Comparison of ENCODE assay signal across 1 cellular context in the genomic region with DNA sequence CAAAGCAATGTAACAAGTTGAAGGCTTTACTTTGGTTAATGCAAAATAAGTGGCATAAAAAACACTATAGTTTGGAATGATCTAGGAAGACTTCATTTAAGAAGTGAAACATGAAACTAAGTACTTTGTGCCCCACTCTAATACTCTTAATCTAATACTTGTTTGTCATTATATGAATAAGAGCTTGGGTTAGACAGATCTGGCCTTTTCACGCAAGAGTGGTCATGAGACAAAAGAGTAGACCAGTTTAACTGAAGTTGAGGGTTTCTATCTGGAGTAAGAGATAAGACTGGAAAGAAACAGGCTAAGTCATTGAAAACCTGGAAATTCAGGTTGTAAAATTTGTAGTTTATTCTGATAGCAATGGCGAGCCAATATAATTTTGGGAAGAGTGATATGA.
A peak's percentile ranks its signal among the peaks of the same experiment; 100 is the strongest.
TF ChIP-seq lines count a peak whose summit lies in the region.

No MANE protein-coding gene starts in this region.

TF ChIP-seq in K562, 482 proteins besides CTCF, POLR2A, EP300 and RAD21 (continued from another document and continues in another):
- TF ChIP-seq MYBL2 (IDR thresholded peaks at IDR 0.05; ENCODE audit: low read depth) (no peak; the same call in 1 of the 2 replicates), MYBL2 (CRISPR knock-in tag; IDR thresholded peaks at IDR 0.05; ENCODE audit: borderline replicate concordance) (no peak), PML (IDR thresholded peaks at IDR 0.05; ENCODE audit: low read length) (peak; percentile 77), CBFA2T2 (conservative IDR thresholded peaks at IDR 0.05) (peak; percentile 72), HNRNPUL1 (IDR thresholded peaks at IDR 0.05; ENCODE audit: low read length) (no peak), NFE2 (IDR thresholded peaks at IDR 0.05; ENCODE audit: low read depth) (peak; percentile 69), ZBTB1 (CRISPR knock-in tag; IDR thresholded peaks at IDR 0.05; ENCODE audit: borderline replicate concordance, low read depth) (no peak), NCOA1 (IDR thresholded peaks at IDR 0.05; ENCODE audit: low read depth) (peak; percentile 38; the same call in 1 of the 2 replicates), NCOA6 (IDR thresholded peaks at IDR 0.05) (no peak), SIRT6 (IDR thresholded peaks at IDR 0.05; ENCODE audit: low read depth, low read length) (no peak), ZNF354B (CRISPR knock-in tag; IDR thresholded peaks at IDR 0.05) (0 out of 2 replicates have a peak, but pooled peaks have one; percentile 16), RHOXF2B (CRISPR knock-in tag; conservative IDR thresholded peaks at IDR 0.05) (no peak), ZNF253 (CRISPR knock-in tag; conservative IDR thresholded peaks at IDR 0.05) (no peak), SMARCE1 (IDR thresholded peaks at IDR 0.05) (peak; percentile 75), CBFA2T3 (IDR thresholded peaks at IDR 0.05) (peak; percentile 86), RFX5 (IDR thresholded peaks at IDR 0.05; ENCODE audit: low read depth, low read length) (no peak), MLX (CRISPR knock-in tag; conservative IDR thresholded peaks at IDR 0.05) (no peak), SAP30 (IDR thresholded peaks at IDR 0.05; ENCODE audit: borderline replicate concordance, insufficient read depth, low read depth, low read length, poor library complexity, severe bottlenecking) (no peak), POLR2B (IDR thresholded peaks at IDR 0.05; ENCODE audit: low read depth, partially characterized antibody) (no peak), CREB1 (IDR thresholded peaks at IDR 0.05) (peak; percentile 24; the same call in 1 of the 2 replicates), CREB1 (CRISPR knock-in tag; IDR thresholded peaks at IDR 0.05) (no peak), POLR2AphosphoS5 (IDR thresholded peaks at IDR 0.05; ENCODE audit: control insufficient read depth, insufficient read depth, low read depth, low read length) (0 out of 2 replicates have a peak, but pooled peaks have one; percentile 24), NELFE (IDR thresholded peaks at IDR 0.05; ENCODE audit: insufficient read depth, insufficient read length) (no peak), ZNF3 (CRISPR knock-in tag; IDR thresholded peaks at IDR 0.05) (no peak), HIVEP1 (CRISPR knock-in tag; IDR thresholded peaks at IDR 0.05) (no peak), MYC (IDR thresholded peaks at IDR 0.05; ENCODE audit: low read depth, low read length) (no peak), MYC (CRISPR knock-in tag; IDR thresholded peaks at IDR 0.05; ENCODE audit: borderline replicate concordance, low read depth) (no peak), SRSF7 (optimal IDR thresholded peaks at IDR 0.05; ENCODE audit: low read depth, low read length) (no peak), ARID1B (IDR thresholded peaks at IDR 0.05) (peak; percentile 85), DPF2 (IDR thresholded peaks at IDR 0.05) (peak; percentile 84), ZNF583 (CRISPR knock-in tag; IDR thresholded peaks at IDR 0.05) (no peak), HCFC1 (IDR thresholded peaks at IDR 0.05; ENCODE audit: low read depth, low read length) (no peak), MAFK (IDR thresholded peaks at IDR 0.05; ENCODE audit: low read length) (0 out of 2 replicates have a peak, but pooled peaks have one; percentile 1), ZNF347 (CRISPR knock-in tag; IDR thresholded peaks at IDR 0.05; ENCODE audit: low read depth) (no peak), TCF3 (CRISPR knock-in tag; IDR thresholded peaks at IDR 0.05) (peak; percentile 76), MXI1 (IDR thresholded peaks at IDR 0.05; ENCODE audit: low read depth, low read length) (0 out of 2 replicates have a peak, but pooled peaks have one; percentile 13), ZNF316 (IDR thresholded peaks at IDR 0.05) (no peak), FOXM1 (IDR thresholded peaks at IDR 0.05; ENCODE audit: low read depth) (peak; percentile 45; the same call in 1 of the 2 replicates), FOXM1 (CRISPR knock-in tag; IDR thresholded peaks at IDR 0.05; ENCODE audit: low read depth) (no peak), FOXO4 (CRISPR knock-in tag; IDR thresholded peaks at IDR 0.05) (no peak), ZNF232 (CRISPR knock-in tag; IDR thresholded peaks at IDR 0.05) (no peak), KDM2B (CRISPR knock-in tag; IDR thresholded peaks at IDR 0.05) (no peak)
- TF ChIP-seq, protein P1, sequence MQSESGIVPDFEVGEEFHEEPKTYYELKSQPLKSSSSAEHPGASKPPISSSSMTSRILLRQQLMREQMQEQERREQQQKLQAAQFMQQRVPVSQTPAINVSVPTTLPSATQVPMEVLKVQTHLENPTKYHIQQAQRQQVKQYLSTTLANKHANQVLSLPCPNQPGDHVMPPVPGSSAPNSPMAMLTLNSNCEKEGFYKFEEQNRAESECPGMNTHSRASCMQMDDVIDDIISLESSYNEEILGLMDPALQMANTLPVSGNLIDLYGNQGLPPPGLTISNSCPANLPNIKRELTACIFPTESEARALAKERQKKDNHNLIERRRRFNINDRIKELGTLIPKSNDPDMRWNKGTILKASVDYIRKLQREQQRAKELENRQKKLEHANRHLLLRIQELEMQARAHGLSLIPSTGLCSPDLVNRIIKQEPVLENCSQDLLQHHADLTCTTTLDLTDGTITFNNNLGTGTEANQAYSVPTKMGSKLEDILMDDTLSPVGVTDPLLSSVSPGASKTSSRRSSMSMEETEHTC (IDR thresholded peaks at IDR 0.05): peak; percentile 74
- TF ChIP-seq, protein P2, sequence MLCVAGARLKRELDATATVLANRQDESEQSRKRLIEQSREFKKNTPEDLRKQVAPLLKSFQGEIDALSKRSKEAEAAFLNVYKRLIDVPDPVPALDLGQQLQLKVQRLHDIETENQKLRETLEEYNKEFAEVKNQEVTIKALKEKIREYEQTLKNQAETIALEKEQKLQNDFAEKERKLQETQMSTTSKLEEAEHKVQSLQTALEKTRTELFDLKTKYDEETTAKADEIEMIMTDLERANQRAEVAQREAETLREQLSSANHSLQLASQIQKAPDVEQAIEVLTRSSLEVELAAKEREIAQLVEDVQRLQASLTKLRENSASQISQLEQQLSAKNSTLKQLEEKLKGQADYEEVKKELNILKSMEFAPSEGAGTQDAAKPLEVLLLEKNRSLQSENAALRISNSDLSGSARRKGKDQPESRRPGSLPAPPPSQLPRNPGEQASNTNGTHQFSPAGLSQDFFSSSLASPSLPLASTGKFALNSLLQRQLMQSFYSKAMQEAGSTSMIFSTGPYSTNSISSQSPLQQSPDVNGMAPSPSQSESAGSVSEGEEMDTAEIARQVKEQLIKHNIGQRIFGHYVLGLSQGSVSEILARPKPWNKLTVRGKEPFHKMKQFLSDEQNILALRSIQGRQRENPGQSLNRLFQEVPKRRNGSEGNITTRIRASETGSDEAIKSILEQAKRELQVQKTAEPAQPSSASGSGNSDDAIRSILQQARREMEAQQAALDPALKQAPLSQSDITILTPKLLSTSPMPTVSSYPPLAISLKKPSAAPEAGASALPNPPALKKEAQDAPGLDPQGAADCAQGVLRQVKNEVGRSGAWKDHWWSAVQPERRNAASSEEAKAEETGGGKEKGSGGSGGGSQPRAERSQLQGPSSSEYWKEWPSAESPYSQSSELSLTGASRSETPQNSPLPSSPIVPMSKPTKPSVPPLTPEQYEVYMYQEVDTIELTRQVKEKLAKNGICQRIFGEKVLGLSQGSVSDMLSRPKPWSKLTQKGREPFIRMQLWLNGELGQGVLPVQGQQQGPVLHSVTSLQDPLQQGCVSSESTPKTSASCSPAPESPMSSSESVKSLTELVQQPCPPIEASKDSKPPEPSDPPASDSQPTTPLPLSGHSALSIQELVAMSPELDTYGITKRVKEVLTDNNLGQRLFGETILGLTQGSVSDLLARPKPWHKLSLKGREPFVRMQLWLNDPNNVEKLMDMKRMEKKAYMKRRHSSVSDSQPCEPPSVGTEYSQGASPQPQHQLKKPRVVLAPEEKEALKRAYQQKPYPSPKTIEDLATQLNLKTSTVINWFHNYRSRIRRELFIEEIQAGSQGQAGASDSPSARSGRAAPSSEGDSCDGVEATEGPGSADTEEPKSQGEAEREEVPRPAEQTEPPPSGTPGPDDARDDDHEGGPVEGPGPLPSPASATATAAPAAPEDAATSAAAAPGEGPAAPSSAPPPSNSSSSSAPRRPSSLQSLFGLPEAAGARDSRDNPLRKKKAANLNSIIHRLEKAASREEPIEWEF (CRISPR knock-in tag; IDR thresholded peaks at IDR 0.05): no peak
- TF ChIP-seq, protein P3, sequence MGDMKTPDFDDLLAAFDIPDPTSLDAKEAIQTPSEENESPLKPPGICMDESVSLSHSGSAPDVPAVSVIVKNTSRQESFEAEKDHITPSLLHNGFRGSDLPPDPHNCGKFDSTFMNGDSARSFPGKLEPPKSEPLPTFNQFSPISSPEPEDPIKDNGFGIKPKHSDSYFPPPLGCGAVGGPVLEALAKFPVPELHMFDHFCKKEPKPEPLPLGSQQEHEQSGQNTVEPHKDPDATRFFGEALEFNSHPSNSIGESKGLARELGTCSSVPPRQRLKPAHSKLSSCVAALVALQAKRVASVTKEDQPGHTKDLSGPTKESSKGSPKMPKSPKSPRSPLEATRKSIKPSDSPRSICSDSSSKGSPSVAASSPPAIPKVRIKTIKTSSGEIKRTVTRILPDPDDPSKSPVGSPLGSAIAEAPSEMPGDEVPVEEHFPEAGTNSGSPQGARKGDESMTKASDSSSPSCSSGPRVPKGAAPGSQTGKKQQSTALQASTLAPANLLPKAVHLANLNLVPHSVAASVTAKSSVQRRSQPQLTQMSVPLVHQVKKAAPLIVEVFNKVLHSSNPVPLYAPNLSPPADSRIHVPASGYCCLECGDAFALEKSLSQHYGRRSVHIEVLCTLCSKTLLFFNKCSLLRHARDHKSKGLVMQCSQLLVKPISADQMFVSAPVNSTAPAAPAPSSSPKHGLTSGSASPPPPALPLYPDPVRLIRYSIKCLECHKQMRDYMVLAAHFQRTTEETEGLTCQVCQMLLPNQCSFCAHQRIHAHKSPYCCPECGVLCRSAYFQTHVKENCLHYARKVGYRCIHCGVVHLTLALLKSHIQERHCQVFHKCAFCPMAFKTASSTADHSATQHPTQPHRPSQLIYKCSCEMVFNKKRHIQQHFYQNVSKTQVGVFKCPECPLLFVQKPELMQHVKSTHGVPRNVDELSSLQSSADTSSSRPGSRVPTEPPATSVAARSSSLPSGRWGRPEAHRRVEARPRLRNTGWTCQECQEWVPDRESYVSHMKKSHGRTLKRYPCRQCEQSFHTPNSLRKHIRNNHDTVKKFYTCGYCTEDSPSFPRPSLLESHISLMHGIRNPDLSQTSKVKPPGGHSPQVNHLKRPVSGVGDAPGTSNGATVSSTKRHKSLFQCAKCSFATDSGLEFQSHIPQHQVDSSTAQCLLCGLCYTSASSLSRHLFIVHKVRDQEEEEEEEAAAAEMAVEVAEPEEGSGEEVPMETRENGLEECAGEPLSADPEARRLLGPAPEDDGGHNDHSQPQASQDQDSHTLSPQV (IDR thresholded peaks at IDR 0.05): peak; percentile 80
- TF ChIP-seq, protein P4, sequence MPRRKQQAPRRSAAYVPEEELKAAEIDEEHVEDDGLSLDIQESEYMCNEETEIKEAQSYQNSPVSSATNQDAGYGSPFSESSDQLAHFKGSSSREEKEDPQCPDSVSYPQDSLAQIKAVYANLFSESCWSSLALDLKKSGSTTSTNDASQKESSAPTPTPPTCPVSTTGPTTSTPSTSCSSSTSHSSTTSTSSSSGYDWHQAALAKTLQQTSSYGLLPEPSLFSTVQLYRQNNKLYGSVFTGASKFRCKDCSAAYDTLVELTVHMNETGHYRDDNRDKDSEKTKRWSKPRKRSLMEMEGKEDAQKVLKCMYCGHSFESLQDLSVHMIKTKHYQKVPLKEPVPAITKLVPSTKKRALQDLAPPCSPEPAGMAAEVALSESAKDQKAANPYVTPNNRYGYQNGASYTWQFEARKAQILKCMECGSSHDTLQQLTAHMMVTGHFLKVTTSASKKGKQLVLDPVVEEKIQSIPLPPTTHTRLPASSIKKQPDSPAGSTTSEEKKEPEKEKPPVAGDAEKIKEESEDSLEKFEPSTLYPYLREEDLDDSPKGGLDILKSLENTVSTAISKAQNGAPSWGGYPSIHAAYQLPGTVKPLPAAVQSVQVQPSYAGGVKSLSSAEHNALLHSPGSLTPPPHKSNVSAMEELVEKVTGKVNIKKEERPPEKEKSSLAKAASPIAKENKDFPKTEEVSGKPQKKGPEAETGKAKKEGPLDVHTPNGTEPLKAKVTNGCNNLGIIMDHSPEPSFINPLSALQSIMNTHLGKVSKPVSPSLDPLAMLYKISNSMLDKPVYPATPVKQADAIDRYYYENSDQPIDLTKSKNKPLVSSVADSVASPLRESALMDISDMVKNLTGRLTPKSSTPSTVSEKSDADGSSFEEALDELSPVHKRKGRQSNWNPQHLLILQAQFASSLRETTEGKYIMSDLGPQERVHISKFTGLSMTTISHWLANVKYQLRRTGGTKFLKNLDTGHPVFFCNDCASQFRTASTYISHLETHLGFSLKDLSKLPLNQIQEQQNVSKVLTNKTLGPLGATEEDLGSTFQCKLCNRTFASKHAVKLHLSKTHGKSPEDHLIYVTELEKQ (CRISPR knock-in tag; IDR thresholded peaks at IDR 0.05): no peak
- TF ChIP-seq, protein P5, sequence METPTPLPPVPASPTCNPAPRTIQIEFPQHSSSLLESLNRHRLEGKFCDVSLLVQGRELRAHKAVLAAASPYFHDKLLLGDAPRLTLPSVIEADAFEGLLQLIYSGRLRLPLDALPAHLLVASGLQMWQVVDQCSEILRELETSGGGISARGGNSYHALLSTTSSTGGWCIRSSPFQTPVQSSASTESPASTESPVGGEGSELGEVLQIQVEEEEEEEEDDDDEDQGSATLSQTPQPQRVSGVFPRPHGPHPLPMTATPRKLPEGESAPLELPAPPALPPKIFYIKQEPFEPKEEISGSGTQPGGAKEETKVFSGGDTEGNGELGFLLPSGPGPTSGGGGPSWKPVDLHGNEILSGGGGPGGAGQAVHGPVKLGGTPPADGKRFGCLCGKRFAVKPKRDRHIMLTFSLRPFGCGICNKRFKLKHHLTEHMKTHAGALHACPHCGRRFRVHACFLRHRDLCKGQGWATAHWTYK (CRISPR knock-in tag; IDR thresholded peaks at IDR 0.05): 0 out of 2 replicates have a peak, but pooled peaks have one; percentile 24
